ENCODE assay signal across 10 cellular contexts in the genomic region with DNA sequence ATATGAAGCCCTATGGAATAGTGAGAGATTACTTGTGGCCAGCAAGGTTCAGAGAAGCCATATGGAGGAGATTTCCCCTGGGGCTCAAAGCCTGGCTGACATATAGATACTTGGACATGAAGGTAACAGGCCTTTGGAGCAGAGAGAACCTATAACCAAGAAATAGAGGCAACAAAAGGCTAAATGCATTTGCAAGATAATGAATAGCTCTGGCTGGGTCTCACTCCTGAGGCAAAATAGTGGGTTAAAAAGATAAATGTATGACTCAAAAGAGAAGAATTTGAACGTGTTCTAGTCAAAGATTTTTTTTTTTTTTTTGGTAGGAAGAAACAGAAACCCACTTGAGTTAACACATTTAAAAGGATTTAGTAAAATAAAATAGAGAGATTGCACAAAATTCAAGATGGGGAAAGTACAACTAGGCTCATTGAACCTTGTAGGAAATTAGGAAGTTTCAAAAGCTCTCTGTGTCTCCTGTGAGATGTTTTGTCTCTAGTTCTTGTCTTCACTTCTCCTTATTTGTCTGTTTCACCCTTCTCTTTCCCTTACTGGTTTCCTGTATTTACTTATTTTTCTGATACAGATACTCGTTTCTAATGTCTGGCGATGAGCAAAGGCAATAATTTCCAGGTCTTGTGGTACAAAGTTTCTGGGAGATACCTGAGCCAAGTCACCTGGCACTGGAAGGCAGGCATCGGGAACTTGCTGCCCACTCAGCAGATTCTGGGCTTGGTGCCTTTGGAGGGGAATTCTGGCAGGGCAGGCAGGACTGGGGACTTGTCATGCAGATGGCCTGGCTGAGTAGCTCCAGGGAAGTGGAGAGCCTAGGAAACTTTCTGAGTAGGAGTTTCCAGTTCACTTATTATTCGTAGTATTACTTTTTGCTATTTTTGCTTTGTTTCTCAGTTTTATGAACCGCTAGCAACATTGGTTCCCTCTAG. TPM values are rescaled to one million over a fixed set of nuclear protein-coding genes. Genes with fewer than 3 reads are reported as not detected.
A peak's percentile ranks its signal among the peaks of the same experiment; 100 is the strongest.
DNase-seq lines count a peak whose midpoint lies in the region; ATAC-seq, FAIRE-seq and TF ChIP-seq lines count a peak whose summit lies in the region.
"Had no signal": no experiment of that assay in that cellular context is flagged by ENCODE, and none has a peak within 500 bp of the region (broad histone marks: within the 10 kb centered on the region; RNA-seq: fewer than 3 reads in every experiment).

No MANE protein-coding gene starts in this region.

- H3K4me1 ChIP-seq in parathyroid adenoma (no peaks in the 10 kb centered on the region), suprapubic skin (peaks cover 7% of the 10 kb centered on the region)

- H3K9ac ChIP-seq in parathyroid adenoma, result no peak overlapping the region

- H3K27ac ChIP-seq in parathyroid adenoma (no peak overlapping the region), suprapubic skin (no peak overlapping the region)

- DNase-seq in Kasumi-1 (lab: John Stamatoyannopoulos, UW) (peak; percentile 17 to 22), cerebellum (ENCODE audit: low spot score) (peak; percentile 15), HTR-8/SVneo (ENCODE audit: insufficient read length, low spot score) (no peak), suprapubic skin (ENCODE audit: low spot score in 2 of 2) (no peak), mucosa of gallbladder (ENCODE audit: low spot score) (no peak)
- DNase-seq in activated naive CD4-positive, alpha-beta T cell treated with anti-CD3 and anti-CD28 coated beads, Interleukin-2, amount 50 U/mL, for 16 hours, result no peak
- DNase-seq: activated T-cell treated with anti-CD3 and anti-CD28 coated beads, Interleukin-2, amount 50 U/mL, for 72 hours; Peyer's patch had no signal

- no peaks in the 10 kb centered on the region for H3K79me2 ChIP-seq in parathyroid adenoma

- H3K36me3 ChIP-seq in parathyroid adenoma (ENCODE audit: control insufficient read depth, insufficient read depth, low read length) (no peaks in the 10 kb centered on the region), suprapubic skin (no peaks in the 10 kb centered on the region)
- H3K36me3 ChIP-seq: Peyer's patch had no signal

- peak overlapping the region; percentile 35 for H3K4me2 ChIP-seq in parathyroid adenoma (ENCODE audit: low read length)

- TF ChIP-seq EP300 in suprapubic skin (IDR thresholded peaks at IDR 0.05), result no peak

- ATAC-seq in GM18907 (IDR thresholded peaks at IDR 0.05; ENCODE audit: unreplicated experiment), result peak; percentile 56
- ATAC-seq: activated T-cell treated with anti-CD3 and anti-CD28 coated beads, Interleukin-2, amount 50 U/mL, for 72 hours had no signal

- H2AFZ ChIP-seq in parathyroid adenoma, result peak overlapping the region; percentile 46

- H3K27me3 ChIP-seq in parathyroid adenoma (ENCODE audit: control insufficient read depth, insufficient read depth, low read length) (no peaks in the 10 kb centered on the region), suprapubic skin (no peaks in the 10 kb centered on the region)
- H3K27me3 ChIP-seq: Peyer's patch had no signal

- 35% methylated on average over 6 of the region's 6 CpGs for WGBS in suprapubic skin

- no peak for TF ChIP-seq POLR2A in suprapubic skin (IDR thresholded peaks at IDR 0.05)

- H3K9me3 ChIP-seq in parathyroid adenoma (ENCODE audit: control insufficient read depth, low read length), result no peaks in the 10 kb centered on the region
- no peaks in the 10 kb centered on the region for H3K9me3 ChIP-seq in suprapubic skin
- H3K9me3 ChIP-seq: Peyer's patch had no signal

- TF ChIP-seq CTCF in parathyroid adenoma (IDR thresholded peaks at IDR 0.05), result no peak
- TF ChIP-seq CTCF in suprapubic skin (IDR thresholded peaks at IDR 0.05), result no peak

- no peak for FAIRE-seq in HTR-8/SVneo (lab: Jason Lieb, UNC)

- H3K4me3 ChIP-seq in parathyroid adenoma (ENCODE audit: low read depth, low read length) (no peak overlapping the region), suprapubic skin (no peak overlapping the region)
- H3K4me3 ChIP-seq: Peyer's patch had no signal

RNA-seq across cellular contexts. Expression of a gene that starts 49.2 kb away (rescaled TPM):
- total RNA-seq in cerebellum, result 165 TPM
- 10 to 100 TPM; 27.6 to 41.0 (median 32.1) TPM for total RNA-seq in suprapubic skin
- 46.9 TPM for total RNA-seq in mucosa of gallbladder

Comparison
In these comparisons a context has a peak if more than half of its experiments do, and no peak if none do; other contexts are left out.
1. DNase-seq: peak in Kasumi-1 (2 of 2) and cerebellum (single experiment); none in activated naive CD4-positive, alpha-beta T cell treated with anti-CD3 and anti-CD28 coated beads, Interleukin-2, amount 50 U/mL, for 16 hours (single experiment), HTR-8/SVneo (single experiment), suprapubic skin (0 of 2) and mucosa of gallbladder (single experiment).